Comparison of ENCODE assay signal across 8 cellular contexts in the genomic region with DNA sequence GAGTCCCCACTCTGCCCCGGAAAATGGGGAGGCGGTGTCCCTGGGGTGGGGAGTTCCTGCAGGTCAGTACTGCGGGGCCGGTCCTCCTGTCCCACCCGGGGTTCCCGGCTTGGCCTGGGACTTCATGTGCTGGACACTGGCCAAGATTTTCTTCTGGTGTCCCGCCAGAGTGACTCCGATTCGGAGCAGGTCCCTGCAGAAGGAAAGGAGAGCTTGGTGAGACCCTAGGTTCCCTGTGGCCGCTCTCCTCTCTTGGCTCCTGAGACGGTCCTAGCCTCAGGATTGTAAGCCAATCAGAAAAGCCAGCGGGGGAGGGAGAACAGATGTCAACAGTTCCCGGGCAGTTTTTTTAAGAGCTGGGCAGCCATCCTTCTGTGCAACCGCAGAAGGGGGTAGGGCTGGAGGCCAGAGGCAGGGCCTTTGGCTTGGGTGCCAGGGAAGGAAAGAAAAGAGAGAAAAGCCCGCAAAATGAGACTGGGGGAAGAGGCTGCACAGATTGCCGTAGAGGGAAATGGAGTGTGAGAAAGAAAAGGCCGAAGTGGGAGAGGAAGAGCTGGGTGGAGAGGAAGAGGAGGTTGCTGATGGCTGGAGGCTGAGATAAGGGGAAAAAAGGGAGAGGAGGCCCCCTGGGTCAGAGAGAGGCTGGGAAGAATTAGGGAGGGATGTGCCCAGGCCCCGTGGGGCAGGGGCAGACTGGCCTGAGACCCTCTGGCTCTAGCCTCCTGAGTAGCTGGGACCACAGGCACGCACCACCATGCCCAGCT. TPM values are rescaled to one million over a fixed set of nuclear protein-coding genes. Genes with fewer than 3 reads are reported as not detected.
DNase-seq lines count a peak whose midpoint lies in the region; ATAC-seq lines count a peak whose summit lies in the region.

No MANE protein-coding gene starts in this region.

- intact Hi-C loops in left ventricle myocardium superior (cut with micrococcal nuclease), result no loop called here

- ATAC-seq in GM19395 (IDR thresholded peaks at IDR 0.05; ENCODE audit: unreplicated experiment), result peak; percentile 98
- peak; percentile 95 for ATAC-seq in HG03378 (IDR thresholded peaks at IDR 0.05; ENCODE audit: unreplicated experiment)
- ATAC-seq in left ventricle myocardium superior, result peak; percentile 86

- peak; percentile 94 for DNase-seq in Daoy (ENCODE audit: low read depth)
- peak; percentile 52 for DNase-seq in NCI-H524 treated with DMSO at 0.1 percent for 48 hours (lab: John Stamatoyannopoulos, UW)
- DNase-seq in amniotic stem cell (lab: John Stamatoyannopoulos, UW), result peak; percentile 80
- DNase-seq in left ventricle myocardium superior, result peak; percentile 67
- DNase-seq in renal cortical epithelial cell (ENCODE audit: low read depth), result peak; percentile 74
- DNase-seq in activated T-cell treated with anti-CD3 and anti-CD28 coated beads for 4 hours, result no peak

RNA-seq across cellular contexts. Expression of gene EPHB4, which starts 23.7 kb away (rescaled TPM):
- total RNA-seq in Daoy (2014; rRNA removed; shearing (Covaris generic)), result 57.5 and 62.5 TPM in 2 replicates
- total RNA-seq in left ventricle myocardium superior, result 22.7 TPM
- 80.9 and 141 TPM in 2 replicates for total RNA-seq in renal cortical epithelial cell

RNA-seq across cellular contexts. Expression of gene SLC12A9, which starts 48.9 kb away (rescaled TPM):
- total RNA-seq in Daoy (2014; rRNA removed; shearing (Covaris generic)), result 14.1 and 18.1 TPM in 2 replicates
- total RNA-seq in left ventricle myocardium superior (9.0 TPM), renal cortical epithelial cell (13.8 and 25.5 TPM in 2 replicates)
